Comparison of ENCODE assay signal across 9 cellular contexts in the genomic region with DNA sequence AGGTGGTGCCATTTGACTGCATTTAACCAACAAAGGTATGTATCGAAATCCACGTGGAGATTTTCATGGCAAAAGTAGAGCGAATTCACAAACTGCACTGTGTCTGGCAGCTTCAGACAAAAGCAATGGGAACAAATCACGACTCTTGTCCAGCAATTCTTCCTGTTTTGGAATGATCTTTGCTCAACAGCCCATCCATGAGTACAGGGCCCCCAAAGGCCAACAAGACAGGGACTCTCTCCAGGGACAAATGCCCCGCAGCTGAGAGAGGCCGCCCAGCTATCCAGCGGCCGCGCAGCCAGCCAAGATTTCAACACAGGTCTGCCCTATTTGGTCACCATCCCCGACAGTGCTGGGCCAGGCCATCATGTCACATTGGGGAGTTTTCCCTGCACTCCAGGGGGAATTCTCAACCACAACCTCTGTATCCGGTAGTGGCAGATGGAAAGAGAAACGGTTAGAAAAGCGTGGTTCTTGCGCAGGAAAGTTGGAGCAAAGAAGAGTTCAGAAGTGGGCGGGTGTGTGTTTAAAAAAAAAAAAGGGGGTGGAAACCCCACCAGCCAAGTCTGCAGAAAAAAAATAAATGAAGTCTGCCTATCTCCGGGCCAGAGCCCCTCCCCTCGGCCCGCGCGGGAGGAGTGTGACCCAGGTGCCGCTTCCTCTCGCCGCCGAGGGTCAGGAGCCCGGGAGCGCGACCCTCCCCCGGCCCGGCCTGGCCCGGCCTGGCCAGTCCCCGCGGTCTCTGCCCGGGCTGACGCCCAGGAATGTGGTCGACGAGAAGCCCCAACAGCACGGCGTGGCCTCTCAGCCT. TPM values are rescaled to one million over a fixed set of nuclear protein-coding genes. Genes with fewer than 3 reads are reported as not detected.
DNase-seq lines count a peak whose midpoint lies in the region; ATAC-seq and TF ChIP-seq lines count a peak whose summit lies in the region.
"Had no signal": no experiment of that assay in that cellular context is flagged by ENCODE, and none has a peak within 500 bp of the region (broad histone marks: within the 10 kb centered on the region; RNA-seq: fewer than 3 reads in every experiment).

A gene with protein sequence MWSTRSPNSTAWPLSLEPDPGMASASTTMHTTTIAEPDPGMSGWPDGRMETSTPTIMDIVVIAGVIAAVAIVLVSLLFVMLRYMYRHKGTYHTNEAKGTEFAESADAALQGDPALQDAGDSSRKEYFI (plus strand): TSS at position 659 of the 811 bp plus-strand sequence. CDS start 106 bp downstream, at position 765.

- intact Hi-C loops in CD4-positive, alpha-beta T cell (cut with DNase I, micrococcal nuclease) = loop anchor here (1.0 to 10.0 kb wide), 7 partner anchors 107 to 1669 kb away; no protein-coding TSS in a partner anchor

- peak within 1 kb of the TSS; percentile 100 for H3K4me3 Mint-ChIP-seq in CD4-positive, alpha-beta T cell
- peak within 1 kb of the TSS; percentile 65 for H3K4me3 Mint-ChIP-seq in endodermal cell

- POLR2A ChIA-PET in CD4-positive, alpha-beta T cell (lab: Charles Lee) = interaction anchor here (1.3 kb wide), 1 partner anchor 121 kb away, joined by 10 read pairs; no protein-coding TSS in a partner anchor

- peak within 1 kb of the TSS; percentile 38 for H3K9ac ChIP-seq in endodermal cell (ENCODE audit: extremely low read depth, low read length, poor library complexity, severe bottlenecking)

- CTCF ChIA-PET in CD4-positive, alpha-beta T cell (lab: Charles Lee) = interaction anchor here (0.8 kb wide), 1 partner anchor 128 kb away, joined by 3 read pairs; no protein-coding TSS in a partner anchor

- H3K36me3 Mint-ChIP-seq in CD4-positive, alpha-beta T cell (ENCODE audit: low read depth) = peaks cover 31% of the 10 kb centered on the region
- no peaks in the 10 kb centered on the region for H3K36me3 Mint-ChIP-seq in endodermal cell (ENCODE audit: low read depth)

- H3K27ac Mint-ChIP-seq in CD4-positive, alpha-beta T cell = peak within 1 kb of the TSS; percentile 98
- H3K27ac Mint-ChIP-seq in endodermal cell = peak within 1 kb of the TSS; percentile 57

- ATAC-seq in CD4-positive, alpha-beta T cell (ENCODE audit: poor library complexity) = peak; percentile 21
- ATAC-seq in GM19463 (IDR thresholded peaks at IDR 0.05; ENCODE audit: unreplicated experiment) (peak; percentile 35), HG03521 (IDR thresholded peaks at IDR 0.05; ENCODE audit: unreplicated experiment) (peak; percentile 32)

- H3K27ac ChIP-seq in CD4-positive, alpha-beta T cell (ENCODE audit: low read depth, low read length) = peak within 1 kb of the TSS; percentile 81
- H3K27ac ChIP-seq in endodermal cell (ENCODE audit: low read depth, low read length) (peak within 1 kb of the TSS; percentile 85), suprapubic skin (peak within 1 kb of the TSS; percentile 95)
- H3K27ac ChIP-seq: SJSA1 had no signal

- no peak for TF ChIP-seq EP300 in suprapubic skin (IDR thresholded peaks at IDR 0.05)

- H3K4me1 Mint-ChIP-seq in CD4-positive, alpha-beta T cell (ENCODE audit: low read depth) = peaks cover 57% of the 10 kb centered on the region
- peaks cover 42% of the 10 kb centered on the region for H3K4me1 Mint-ChIP-seq in endodermal cell

- no peak for TF ChIP-seq CTCF in CD4-positive, alpha-beta T cell (IDR thresholded peaks at IDR 0.05)
- TF ChIP-seq CTCF in endodermal cell (conservative IDR thresholded peaks at IDR 0.05) = no peak
- no peak for TF ChIP-seq CTCF in suprapubic skin (IDR thresholded peaks at IDR 0.05)

- H3K9me3 Mint-ChIP-seq in CD4-positive, alpha-beta T cell = no peaks in the 10 kb centered on the region
- H3K9me3 Mint-ChIP-seq in endodermal cell = no peaks in the 10 kb centered on the region

- no peaks in the 10 kb centered on the region for H3K36me3 ChIP-seq in endodermal cell (ENCODE audit: control insufficient read depth, insufficient read depth, low read length)
- no peaks in the 10 kb centered on the region for H3K36me3 ChIP-seq in suprapubic skin
- H3K36me3 ChIP-seq: SJSA1 had no signal

- H3K4me1 ChIP-seq in endodermal cell (ENCODE audit: control insufficient read depth, insufficient read depth, low read length) = peaks cover 11% of the 10 kb centered on the region
- peaks cover 45% of the 10 kb centered on the region for H3K4me1 ChIP-seq in suprapubic skin
- H3K4me1 ChIP-seq: SJSA1 had no signal

- no peaks in the 10 kb centered on the region for H3K27me3 Mint-ChIP-seq in CD4-positive, alpha-beta T cell
- H3K27me3 Mint-ChIP-seq in endodermal cell (ENCODE audit: insufficient read depth) = peaks cover 23% of the 10 kb centered on the region

- peak in 6 of 10 experiments; percentile 19 to 53 (median 45) for DNase-seq in CD4-positive, alpha-beta T cell
- DNase-seq in activated CD4-positive, alpha-beta T cell treated with anti-CD3 and anti-CD28 coated beads, Interleukin-2, amount 50 U/mL, for 48 hours = peak; percentile 64 to 70
- peak; percentile 89 for DNase-seq in endodermal cell
- peak; percentile 91 for DNase-seq in mesenteric fat pad (ENCODE audit: low spot score)
- peak; percentile 93 to 94 for DNase-seq in suprapubic skin (ENCODE audit: low spot score in 2 of 2)
- DNase-seq in NCI-H1092 (lab: John Stamatoyannopoulos, UW) = no peak

- 18 to 22% methylated on average over 21 to 38 of the region's 38 CpGs for WGBS in endodermal cell (ENCODE audit: insufficient coverage in 1 of 2, insufficient read length in 1 of 2), 2 experiments
- 13% methylated on average over 29 of the region's 38 CpGs for WGBS in suprapubic skin

- H3K27me3 ChIP-seq in CD4-positive, alpha-beta T cell (ENCODE audit: control insufficient read depth, insufficient read depth, low read length) = no peaks in the 10 kb centered on the region
- peaks cover 5% of the 10 kb centered on the region for H3K27me3 ChIP-seq in endodermal cell (ENCODE audit: control insufficient read depth, insufficient read depth, low read length, poor library complexity, severe bottlenecking)
- no peaks in the 10 kb centered on the region for H3K27me3 ChIP-seq in suprapubic skin

- TF ChIP-seq POLR2A in suprapubic skin (IDR thresholded peaks at IDR 0.05) = peak in 1 of 2 donors; percentile 31

- peak within 1 kb of the TSS; percentile 75 for H3K4me3 ChIP-seq in endodermal cell (ENCODE audit: low read length)
- H3K4me3 ChIP-seq in suprapubic skin = peak within 1 kb of the TSS; percentile 72
- H3K4me3 ChIP-seq: SJSA1 had no signal

- no peaks in the 10 kb centered on the region for H3K9me3 ChIP-seq in CD4-positive, alpha-beta T cell (ENCODE audit: control insufficient read depth, low read length)
- H3K9me3 ChIP-seq in endodermal cell (ENCODE audit: control insufficient read depth, low read length) (no peaks in the 10 kb centered on the region), suprapubic skin (no peaks in the 10 kb centered on the region)
- H3K9me3 ChIP-seq: SJSA1 had no signal

RNA-seq across cellular contexts. Expression of the gene that starts here (rescaled TPM):
- total RNA-seq in CD4-positive, alpha-beta T cell = 100 to 1,000 TPM; 148 to 157 TPM
- 10 to 100 TPM; 15.3 to 23.2 TPM for total RNA-seq in endodermal cell
- polyA plus RNA-seq in endodermal cell (2013, experiment 1 of 2) = 71.8 TPM
- polyA plus RNA-seq in endodermal cell (2013, experiment 2 of 2) = 75.2 TPM
- 175 TPM for total RNA-seq in mesenteric fat pad
- 10 to 100 TPM; 21.3 to 43.7 (median 32.1) TPM for total RNA-seq in suprapubic skin
- total RNA-seq: SJSA1 had no signal
